ENCODE assay signal across 15 cellular contexts in the genomic region with DNA sequence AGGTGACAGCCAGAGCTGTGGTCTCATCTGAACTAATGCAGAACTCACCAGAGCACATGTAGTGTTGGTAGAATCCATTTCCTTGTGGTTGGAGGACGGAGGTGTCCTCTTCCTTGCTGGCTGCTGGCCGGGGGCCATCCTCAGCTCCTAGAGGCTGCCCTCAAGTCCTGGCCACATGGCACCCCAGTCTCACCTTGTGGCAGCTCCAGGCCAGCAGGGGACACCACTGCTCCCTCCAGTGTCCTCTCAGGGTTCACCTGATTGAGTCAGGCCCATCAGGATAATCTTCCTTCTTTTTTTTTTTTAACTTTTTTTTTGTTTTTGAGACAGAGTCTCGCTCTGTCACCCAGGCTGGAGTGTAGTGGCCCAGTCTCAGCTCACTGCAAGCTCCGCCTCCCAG. TPM values are rescaled to one million over a fixed set of nuclear protein-coding genes. Genes with fewer than 3 reads are reported as not detected.
DNase-seq lines count a peak whose midpoint lies in the region; ATAC-seq and TF ChIP-seq lines count a peak whose summit lies in the region.
"Had no signal": no experiment of that assay in that cellular context is flagged by ENCODE, and none has a peak within 500 bp of the region (broad histone marks: within the 10 kb centered on the region; RNA-seq: fewer than 3 reads in every experiment).

No MANE protein-coding gene starts in this region.

- no peak overlapping the region for H3K9ac ChIP-seq in MM.1S (ENCODE audit: low read length)

- no peaks in the 10 kb centered on the region for H3K27me3 ChIP-seq in heart right ventricle
- no peaks in the 10 kb centered on the region for H3K27me3 ChIP-seq in MM.1S (replicated peaks; ENCODE audit: insufficient read depth, low read length)
- no peaks in the 10 kb centered on the region for H3K27me3 ChIP-seq in transverse colon
- H3K27me3 ChIP-seq in testis, result no peaks in the 10 kb centered on the region
- H3K27me3 ChIP-seq: gastroesophageal sphincter had no signal

- H3K4me2 ChIP-seq in MM.1S (ENCODE audit: low read depth, low read length), result no peak overlapping the region

- 81 to 91% methylated on average over 4 of the region's 4 CpGs for WGBS in heart right ventricle, 2 donors
- 71 to 78% methylated on average over 1 to 4 of the region's 4 CpGs for WGBS in transverse colon (ENCODE audit: low coverage in 1 of 2), 2 donors
- WGBS in testis, 2 donors, result 91 to 94% methylated on average over 4 of the region's 4 CpGs

- H4K20me1 ChIP-seq in MM.1S (ENCODE audit: insufficient read depth, low read length), result no peaks in the 10 kb centered on the region

- no peak overlapping the region for H2AFZ ChIP-seq in MM.1S (ENCODE audit: low read length)

- H3K36me3 ChIP-seq in heart right ventricle (no peaks in the 10 kb centered on the region), MM.1S (replicated peaks; ENCODE audit: insufficient read depth, low read length) (no peaks in the 10 kb centered on the region), transverse colon (no peaks in the 10 kb centered on the region), testis (ENCODE audit: low read depth, missing control alignments) (no peaks in the 10 kb centered on the region)
- H3K36me3 ChIP-seq: gastroesophageal sphincter had no signal

- intact Hi-C loops in heart right ventricle (cut with DNase I), result no loop called here
- intact Hi-C loops in Right ventricle myocardium inferior (cut with DNase I), result loop anchor here (2.0 kb wide), 1 partner anchor 36 kb away; no protein-coding TSS in a partner anchor
- intact Hi-C loops in transverse colon (cut with DNase I; ENCODE audit: low total_unique reads), result no loop called here
- intact Hi-C loops in testis (cut with DNase I; ENCODE audit: low total_unique reads), result no loop called here

- no peaks in the 10 kb centered on the region for H3K9me3 Mint-ChIP-seq in natural killer cell treated with Interleukin-12 subunit alpha and Interleukin-12 subunit beta and Interleukin-15 and Interleukin-18, amount 100 ng/mL, for 72 hours
- H3K9me3 Mint-ChIP-seq: type B pancreatic cell had no signal

- H3K79me2 ChIP-seq in MM.1S (ENCODE audit: low read length), result no peaks in the 10 kb centered on the region

- no peaks in the 10 kb centered on the region for H3F3A ChIP-seq in MM.1S (ENCODE audit: insufficient read depth, low read length)

- peaks cover 0 to 40% (median 10%) of the 10 kb centered on the region in 9 donors for H3K4me1 ChIP-seq in heart right ventricle
- H3K4me1 ChIP-seq in MM.1S (ENCODE audit: low read length), result no peaks in the 10 kb centered on the region
- peaks cover 0 to 7% (median 4%) of the 10 kb centered on the region in 4 donors for H3K4me1 ChIP-seq in transverse colon
- H3K4me1 ChIP-seq in testis, result no peaks in the 10 kb centered on the region

- H3K4me3 Mint-ChIP-seq in natural killer cell treated with Interleukin-12 subunit alpha and Interleukin-12 subunit beta and Interleukin-15 and Interleukin-18, amount 100 ng/mL, for 72 hours, result no peak overlapping the region
- H3K4me3 Mint-ChIP-seq: type B pancreatic cell had no signal

- in situ Hi-C loops in transverse colon (cut with MboI; ENCODE audit: low pct_ligation_motif_present in 1 of 4, low pct_unique_long_range_greater_than_20kb in 1 of 4, low sequenced_read_pairs in 3 of 4), result no loop called here

- H3K4me3 ChIP-seq in heart right ventricle (no peak overlapping the region), MM.1S (ENCODE audit: low read length) (no peak overlapping the region), epithelial cell of proximal tubule (ENCODE audit: low read depth, low read length) (no peak overlapping the region), transverse colon (no peak overlapping the region), testis (no peak overlapping the region)
- H3K4me3 ChIP-seq: gastroesophageal sphincter had no signal

- H3K36me3 Mint-ChIP-seq in natural killer cell treated with Interleukin-12 subunit alpha and Interleukin-12 subunit beta and Interleukin-15 and Interleukin-18, amount 100 ng/mL, for 72 hours, result no peaks in the 10 kb centered on the region
- H3K36me3 Mint-ChIP-seq: type B pancreatic cell had no signal

- H3K27ac Mint-ChIP-seq in natural killer cell treated with Interleukin-12 subunit alpha and Interleukin-12 subunit beta and Interleukin-15 and Interleukin-18, amount 100 ng/mL, for 72 hours, result no peak overlapping the region
- H3K27ac Mint-ChIP-seq: type B pancreatic cell had no signal

- DNase-seq in heart right ventricle (no peak), Right ventricle myocardium inferior (ENCODE audit: missing footprints) (no peak), MM.1S (peak; percentile 21), epithelial cell of proximal tubule (ENCODE audit: low read depth) (no peak), transverse colon (no peak), testis (no peak)
- no peak for DNase-seq in natural killer cell treated with Interleukin-12 subunit alpha and Interleukin-12 subunit beta and Interleukin-15 and Interleukin-18, amount 100 ng/mL, for 72 hours (ENCODE audit: low spot score)
- DNase-seq: activated CD4-positive, alpha-beta T cell treated with anti-CD3 and anti-CD28 coated beads for 1 hour; amniotic stem cell; stimulated activated CD4-positive, alpha-beta T cell treated with anti-CD3 and anti-CD28 coated beads, Interleukin-1b, Interleukin-23, amount 100 ng/mL, for 48 hours; T-helper 1 cell had no signal

- TF ChIP-seq CTCF in heart right ventricle (IDR thresholded peaks at IDR 0.05) (peak in 5 of 9 donors; percentile 24 to 47 (median 32)), MM.1S (IDR thresholded peaks at IDR 0.05; ENCODE audit: low read length) (peak; percentile 49), epithelial cell of proximal tubule (conservative IDR thresholded peaks at IDR 0.05; ENCODE audit: low read depth, low read length) (peak; percentile 43), transverse colon (IDR thresholded peaks at IDR 0.05) (peak; percentile 19 to 40 (median 24)), testis (IDR thresholded peaks at IDR 0.05) (no peak)

- TF ChIP-seq EP300 in transverse colon (IDR thresholded peaks at IDR 0.05; ENCODE audit: low read depth), result no peak

- H3K27ac ChIP-seq in heart right ventricle, result no peak overlapping the region
- H3K27ac ChIP-seq in MM.1S (ENCODE audit: low read length), result no peak overlapping the region
- H3K27ac ChIP-seq in transverse colon, result no peak overlapping the region
- H3K27ac ChIP-seq in testis, result no peak overlapping the region
- H3K27ac ChIP-seq: gastroesophageal sphincter had no signal

- H3K27me3 Mint-ChIP-seq in natural killer cell treated with Interleukin-12 subunit alpha and Interleukin-12 subunit beta and Interleukin-15 and Interleukin-18, amount 100 ng/mL, for 72 hours, result peaks cover 18 to 23% of the 10 kb centered on the region in 2 donors

- peaks cover 18 to 20% of the 10 kb centered on the region in 2 donors for H3K4me1 Mint-ChIP-seq in natural killer cell treated with Interleukin-12 subunit alpha and Interleukin-12 subunit beta and Interleukin-15 and Interleukin-18, amount 100 ng/mL, for 72 hours (ENCODE audit: low read depth in 2 of 2)

- no peak for ATAC-seq in heart right ventricle
- ATAC-seq in Right ventricle myocardium inferior, result no peak
- no peak for ATAC-seq in natural killer cell treated with Interleukin-12 subunit alpha and Interleukin-12 subunit beta and Interleukin-15 and Interleukin-18, amount 100 ng/mL, for 72 hours
- no peak for ATAC-seq in HG03439 (IDR thresholded peaks at IDR 0.05; ENCODE audit: unreplicated experiment)
- ATAC-seq: gastroesophageal sphincter, Panc1 had no signal

- H3K9me2 ChIP-seq in MM.1S (replicated peaks; ENCODE audit: insufficient read depth, low read length), result no peaks in the 10 kb centered on the region

- no peak for TF ChIP-seq POLR2A in transverse colon (IDR thresholded peaks at IDR 0.05)
- no peak for TF ChIP-seq POLR2A in testis (IDR thresholded peaks at IDR 0.05)

- no peaks in the 10 kb centered on the region for H3K9me3 ChIP-seq in heart right ventricle
- H3K9me3 ChIP-seq in MM.1S (replicated peaks; ENCODE audit: insufficient read depth, low read length), result no peaks in the 10 kb centered on the region
- no peaks in the 10 kb centered on the region for H3K9me3 ChIP-seq in transverse colon
- H3K9me3 ChIP-seq in testis, result no peaks in the 10 kb centered on the region
- H3K9me3 ChIP-seq: gastroesophageal sphincter had no signal

RNA-seq across cellular contexts. Expression of a gene that starts 2.9 kb away (rescaled TPM):
- total RNA-seq in heart right ventricle, result 10 to 100 TPM in 2 of 10 donors, 1 to 10 TPM in 8; 4.7 to 15.5 (median 7.5) TPM
- 1 to 10 TPM in 1 of 2 donors, under 1 TPM in 1; 0.75 to 2.4 TPM for polyA plus RNA-seq in heart right ventricle
- total RNA-seq in Right ventricle myocardium inferior, result 5.5 TPM
- total RNA-seq in epithelial cell of proximal tubule, result 0.22 TPM in 1 of 2 replicates, not detected in the other
- 1 to 10 TPM in 3 of 4 donors, not detected in 1; 1.5 to 2.6 (median 2.4) TPM for total RNA-seq in transverse colon
- total RNA-seq in testis, result 10 to 100 TPM; 12.4 to 16.7 TPM
- polyA plus RNA-seq in testis (ENCODE audit: insufficient read depth, low read depth, low replicate concordance), result 7.3 TPM
- total RNA-seq in natural killer cell treated with Interleukin-12 subunit alpha and Interleukin-12 subunit beta and Interleukin-15 and Interleukin-18, amount 100 ng/mL, for 72 hours, result 1 to 10 TPM; 1.2 to 4.7 TPM

Comparison
In these comparisons a context has a peak if more than half of its experiments do, and no peak if none do; other contexts are left out.
1. CTCF ChIP-seq: peak in heart right ventricle (5 of 9), MM.1S (single experiment), epithelial cell of proximal tubule (single experiment) and transverse colon (5 of 5); none in testis (0 of 3).